23 cellular contexts compared by ENCODE assay signal in genomic region chr6:3957321-3957720, GRCh38.
"Had no signal": no experiment of that assay in that cellular context is flagged by ENCODE, and none has a peak within 500 bp of the region (broad histone marks: within the 10 kb centered on the region; RNA-seq: fewer than 3 reads in every experiment).

No MANE protein-coding gene starts in this region.

- DNase-seq: activated B cell treated with CpG ODN at 0.5 μM for 24 hours; activated CD4-positive, alpha-beta T cell treated with anti-CD3 and anti-CD28 coated beads for 1 hour; activated CD4-positive, alpha-beta T cell treated with anti-CD3 and anti-CD28 coated beads, Interleukin-2, amount 10 ng/mL, durations not matched to agents 24 days and 14 days; activated CD4-positive, alpha-beta T cell treated with anti-CD3 and anti-CD28 coated beads, Interleukin-2, amount 50 U/mL, for 48 hours; activated effector memory CD4-positive, alpha-beta T cell treated with anti-CD3 and anti-CD28 coated beads, Interleukin-2, amount 50 U/mL, for 16 hours; activated naive CD4-positive, alpha-beta T cell treated with Interleukin-2 at 50 U/mL for 16 hours; activated naive CD8-positive, alpha-beta T cell treated with anti-CD3 and anti-CD28 coated beads, Interleukin-2, amount 50 U/mL, for 24 hours; activated T-cell treated with anti-CD3 and anti-CD28 coated beads, Interleukin-2, amount 50 U/mL, for 4 hours; amniotic stem cell; caudate nucleus; Kasumi-1; NCI-H1092; NCI-H1417 treated with DMSO at 0.1 percent for 48 hours; NCI-H1694; NCI-H2029; NCI-H2107; NCI-H510A treated with DMSO at 0.1 percent for 48 hours; NCI-H69; PC-9; SIG-M5; T-helper 17 cell; T-helper 9 cell had no signal

- H2AFZ ChIP-seq: PC-9 had no signal

- H3K4me1 ChIP-seq: ascending aorta had no signal

- H3K4me3 ChIP-seq: ascending aorta, PC-9 had no signal

- H3K9me3 ChIP-seq: ascending aorta had no signal

- H3K27me3 ChIP-seq: ascending aorta had no signal

- H3K4me2 ChIP-seq: PC-9 had no signal

- H3K27ac ChIP-seq: ascending aorta, PC-9 had no signal

- H3K36me3 ChIP-seq: ascending aorta had no signal
